In the genomic region with DNA sequence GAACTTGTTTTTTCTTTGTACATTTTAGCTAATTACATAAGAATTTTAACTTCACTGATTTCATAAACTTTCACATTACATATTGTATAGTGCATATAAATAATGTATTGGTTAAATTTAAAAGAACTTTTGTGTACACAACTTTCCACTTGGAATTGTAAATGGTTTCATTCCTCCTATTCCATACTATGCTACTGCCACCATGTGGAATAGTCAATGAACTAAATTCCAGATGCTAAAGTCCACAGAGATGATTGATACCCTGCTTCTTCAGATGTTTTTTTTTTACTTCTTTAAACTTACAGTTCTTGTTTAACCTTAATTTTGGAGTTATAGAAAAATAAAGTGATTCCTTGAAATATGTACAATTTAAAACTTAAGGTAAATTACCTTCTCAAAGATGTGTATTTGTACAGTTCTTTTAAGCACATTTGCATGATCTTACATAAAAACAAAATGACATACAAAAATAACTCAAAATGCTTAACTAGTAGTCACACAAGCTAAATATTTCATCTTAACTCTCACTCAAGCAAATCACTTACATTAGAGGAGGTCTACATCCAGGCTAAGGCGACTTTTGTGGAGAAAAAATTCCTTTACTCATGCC, we compare ENCODE assay signal across 8 cellular contexts.
A peak's percentile ranks its signal among the peaks of the same experiment; 100 is the strongest.
DNase-seq lines count a peak whose midpoint lies in the region; ATAC-seq, FAIRE-seq and TF ChIP-seq lines count a peak whose summit lies in the region.

No MANE protein-coding gene starts in this region.

- no peaks in the 10 kb centered on the region for H3K27me3 ChIP-seq in bronchial epithelial cell (ENCODE audit: control insufficient read depth, insufficient read depth, low read length)

- POLR2A ChIA-PET in naive thymus-derived CD8-positive, alpha-beta T cell (lab: Charles Lee) = no interaction called here

- H3K27me3 Mint-ChIP-seq in naive thymus-derived CD8-positive, alpha-beta T cell = no peaks in the 10 kb centered on the region

- peak; percentile 16 for TF ChIP-seq CTCF in bronchial epithelial cell (IDR thresholded peaks at IDR 0.05; ENCODE audit: insufficient read depth, low read length, severe bottlenecking)

- DNase-seq in Daoy (ENCODE audit: low read depth) (peak; percentile 4), M059J (ENCODE audit: low read depth) (peak; percentile 32), bronchial epithelial cell (ENCODE audit: low read depth) (peak; percentile 41), myocyte (ENCODE audit: low read depth) (peak; percentile 67)
- DNase-seq in naive thymus-derived CD8-positive, alpha-beta T cell = no peak
- no peak for DNase-seq in effector CD4-positive, alpha-beta T cell

- H3K27ac Mint-ChIP-seq in naive thymus-derived CD8-positive, alpha-beta T cell = no peak overlapping the region

- no peaks in the 10 kb centered on the region for H3K4me1 Mint-ChIP-seq in naive thymus-derived CD8-positive, alpha-beta T cell

- no peak overlapping the region for H3K4me3 Mint-ChIP-seq in naive thymus-derived CD8-positive, alpha-beta T cell

- ATAC-seq in GM18873 (IDR thresholded peaks at IDR 0.05; ENCODE audit: low FRiP score, unreplicated experiment) = no peak
- no peak for ATAC-seq in naive thymus-derived CD8-positive, alpha-beta T cell
- no peak for ATAC-seq in HG02840 (IDR thresholded peaks at IDR 0.05; ENCODE audit: low FRiP score, unreplicated experiment)

- H3K9me3 Mint-ChIP-seq in naive thymus-derived CD8-positive, alpha-beta T cell = no peaks in the 10 kb centered on the region

- H3K36me3 Mint-ChIP-seq in naive thymus-derived CD8-positive, alpha-beta T cell = no peaks in the 10 kb centered on the region

- H3K4me3 ChIP-seq in bronchial epithelial cell (ENCODE audit: low read depth, low read length) = no peak overlapping the region

- FAIRE-seq in bronchial epithelial cell (lab: Jason Lieb, UNC) = no peak

- H3K36me3 ChIP-seq in bronchial epithelial cell (ENCODE audit: control insufficient read depth, insufficient read depth, low read length) = no peaks in the 10 kb centered on the region

Comparison
In these comparisons a context has a peak if more than half of its experiments do, and no peak if none do; other contexts are left out.
1. DNase-seq: peak in Daoy (single experiment), M059J (single experiment), bronchial epithelial cell (single experiment) and myocyte (single experiment); none in naive thymus-derived CD8-positive, alpha-beta T cell (0 of 10) and effector CD4-positive, alpha-beta T cell (single experiment).